8 cellular contexts compared by ENCODE assay signal in genomic region chr19:47225746-47226425, GRCh38. TPM values are rescaled to one million over a fixed set of nuclear protein-coding genes. Genes with fewer than 3 reads are reported as not detected.
DNase-seq lines count a peak whose midpoint lies in the region; ATAC-seq and TF ChIP-seq lines count a peak whose summit lies in the region.

No MANE protein-coding gene starts in this region.

- no peak for TF ChIP-seq EP300 in stomach (IDR thresholded peaks at IDR 0.05)

- H3K9me3 Mint-ChIP-seq in Caco-2 (ENCODE audit: unreplicated experiment) = no peaks in the 10 kb centered on the region

- DNase-seq in Caco-2 (peak; percentile 82 to 94), Kasumi-1 (lab: John Stamatoyannopoulos, UW) (peak; percentile 55 to 64), SHP77 (lab: John Stamatoyannopoulos, UW) (peak; percentile 65 to 85), foreskin melanocyte (peak; percentile 78), stomach (peak; percentile 93)
- peak; percentile 80 for DNase-seq in activated gamma-delta T cell treated with anti-CD3 and anti-CD28 coated beads, Interleukin-2, amount 50 U/mL, for 16 hours (ENCODE audit: low read depth)

- peak overlapping the region; percentile 81 for H3K27ac Mint-ChIP-seq in Caco-2 (ENCODE audit: unreplicated experiment)

- CTCF ChIA-PET in Caco-2 (lab: Charles Lee) = interaction anchor here (0.6 to 4.1 kb wide), 8 partner anchors 9 to 48 kb away, joined by 3 to 64 read pairs (median 6); partner anchors contain the start of gene CCDC9

- H3K27ac ChIP-seq in stomach = peak overlapping the region; percentile 96 to 100 (median 99)

- no peaks in the 10 kb centered on the region for H3K27me3 Mint-ChIP-seq in Caco-2 (ENCODE audit: insufficient read depth, unreplicated experiment)

- H3K4me1 ChIP-seq in Caco-2 (peaks cover 32% of the 10 kb centered on the region), neuron (ENCODE audit: insufficient read depth, low read length) (peaks cover 31% of the 10 kb centered on the region), stomach (peaks cover 44 to 54% (median 49%) of the 10 kb centered on the region in 4 donors)

- TF ChIP-seq POLR2A in stomach (IDR thresholded peaks at IDR 0.05) = peak in 1 of 4 donors; percentile 76

- H3K4me1 Mint-ChIP-seq in Caco-2 (ENCODE audit: low read depth, unreplicated experiment) = peaks cover 6% of the 10 kb centered on the region

- H3K36me3 ChIP-seq in Caco-2 (ENCODE audit: control insufficient read depth, insufficient read depth, low read length) (0 out of 2 replicates have a peak, but pooled peaks cover 2% of the 10 kb centered on the region), neuron (ENCODE audit: insufficient read depth, low read length) (peaks cover 20% of the 10 kb centered on the region), stomach (peaks cover 10 to 32% (median 23%) of the 10 kb centered on the region in 4 donors)

- no TSS peak for BruUV-seq in Caco-2 (replicated peaks; lab: Mats Ljungman, UMichigan)

- intact Hi-C loops in Caco-2 (cut with micrococcal nuclease; ENCODE audit: unreplicated experiment) (no loop called here), stomach (cut with DNase I; ENCODE audit: low total_unique reads) (no loop called here)

- 2 to 9% (median 3%) methylated on average over 12 to 59 of the region's 59 CpGs for WGBS in stomach, 5 donors

- H3K36me3 Mint-ChIP-seq in Caco-2 (ENCODE audit: insufficient read depth, unreplicated experiment) = peaks cover 38% of the 10 kb centered on the region

- TF ChIP-seq CTCF in Caco-2 (IDR thresholded peaks at IDR 0.05; ENCODE audit: insufficient read depth in 1 of 2, low read depth in 1 of 2, low read length in 1 of 2, severe bottlenecking in 1 of 2, unreplicated experiment in 1 of 2) (peak in 1 of 2 experiments; percentile 47), stomach (IDR thresholded peaks at IDR 0.05) (peak in 3 of 7 experiments; percentile 23 to 81 (median 38))

- POLR2A ChIA-PET in Caco-2 (lab: Charles Lee) = interaction anchor here (0.5 to 3.9 kb wide), 14 partner anchors 11 to 1455 kb away, joined by 3 to 55 read pairs (median 5); partner anchors contain the start of genes CCDC9, SAE1 and ZC3H4

- H3K27me3 ChIP-seq in Caco-2 (replicated peaks; ENCODE audit: control insufficient read depth, insufficient read depth, low read length) (no peaks in the 10 kb centered on the region), neuron (ENCODE audit: insufficient read depth, low read length) (no peaks in the 10 kb centered on the region), stomach (no peaks in the 10 kb centered on the region)

- H3K9me3 ChIP-seq in Caco-2 (no peaks in the 10 kb centered on the region), neuron (ENCODE audit: low read length) (no peaks in the 10 kb centered on the region), stomach (no peaks in the 10 kb centered on the region)

- H3K4me3 Mint-ChIP-seq in Caco-2 (ENCODE audit: unreplicated experiment) = no peak overlapping the region

- H3K4me3 ChIP-seq in Caco-2 (ENCODE audit: low read depth, low read length) (peak overlapping the region; percentile 61), neuron (ENCODE audit: low read length) (peak overlapping the region; percentile 63), stomach (peak overlapping the region; percentile 57 to 99 (median 86))

- no peak overlapping the region for H2AFZ ChIP-seq in neuron (ENCODE audit: low read depth, low read length)

- peak; percentile 43 for ATAC-seq in GM21515 (IDR thresholded peaks at IDR 0.05; ENCODE audit: unreplicated experiment)

RNA-seq across cellular contexts. Expression of gene BBC3, which starts 5.1 kb away (rescaled TPM):
- total RNA-seq in Caco-2 (2022) = 10.5 and 10.8 TPM in 2 replicates
- 10 to 100 TPM in 4 of 5 donors, 1 to 10 TPM in 1; 2.9 to 69.2 (median 17.0) TPM for total RNA-seq in stomach
- polyA plus RNA-seq in stomach = 1 to 10 TPM; 6.0 to 9.8 (median 8.7) TPM

RNA-seq across cellular contexts. Expression of gene CCDC9, which starts 30.4 kb away (rescaled TPM):
- total RNA-seq in Caco-2 (2022) = 43.1 and 44.3 TPM in 2 replicates
- 10 to 100 TPM; 16.1 to 62.4 (median 21.7) TPM for total RNA-seq in stomach
- 10 to 100 TPM; 14.3 to 35.1 (median 20.9) TPM for polyA plus RNA-seq in stomach

RNA-seq across cellular contexts. Expression of gene INAFM1, which starts 48.8 kb away (rescaled TPM):
- total RNA-seq in Caco-2 (2022) = 10.1 and 10.4 TPM in 2 replicates
- total RNA-seq in stomach = 1 to 10 TPM in 4 of 5 donors, not detected in 1; 1.8 to 7.7 (median 4.5) TPM
- polyA plus RNA-seq in stomach = 10 to 100 TPM; 14.1 to 48.0 (median 18.7) TPM

Comparison
In these comparisons a context has a peak if more than half of its experiments do, and no peak if none do; other contexts are left out.
1. Peak in every context shown above with its lines: DNase-seq, ATAC-seq, H3K4me3 ChIP-seq and H3K27ac ChIP-seq.